27 cellular contexts compared by ENCODE assay signal in genomic region chr11:45245237-45246045, GRCh38. TPM values are rescaled to one million over a fixed set of nuclear protein-coding genes. Genes with fewer than 3 reads are reported as not detected.
DNase-seq lines count a peak whose midpoint lies in the region; ATAC-seq and TF ChIP-seq lines count a peak whose summit lies in the region.
"Had no signal": no experiment of that assay in that cellular context is flagged by ENCODE, and none has a peak within 500 bp of the region (broad histone marks: within the 10 kb centered on the region; RNA-seq: fewer than 3 reads in every experiment).

No MANE protein-coding gene starts in this region.

- DNase-seq in heart left ventricle = no peak
- no peak for DNase-seq in Right ventricle myocardium inferior (ENCODE audit: missing footprints)
- peak; percentile 49 for DNase-seq in middle frontal gyrus (ENCODE audit: extremely low spot score, low spot score)
- no peak for DNase-seq in DMS53 treated with DMSO at 0.1 percent for 48 hours (lab: John Stamatoyannopoulos, UW; ENCODE audit: unreplicated experiment)
- DNase-seq: AML-193; Caco-2; CD8-positive, alpha-beta T cell; DMS79; EL; GDM1; GOT3; HFFc6; IMR-90; MM.1S; NCI-H1694; NCI-H2029 treated with DMSO at 0.1 percent for 48 hours; NCI-H446 treated with DMSO at 0.1 percent for 48 hours; NCI-H526 had no signal

- peaks cover 0 to 7% (median 0%) of the 10 kb centered on the region in 12 donors for H3K4me1 ChIP-seq in heart left ventricle
- H3K4me1 ChIP-seq: A549, HAP-1, SJSA1 had no signal

- ATAC-seq in heart left ventricle (peak in 3 of 4 donors; percentile 35 to 43 (median 41)), Right ventricle myocardium inferior (no peak), HG03571 (IDR thresholded peaks at IDR 0.05; ENCODE audit: unreplicated experiment) (no peak), HG02973 (IDR thresholded peaks at IDR 0.05; ENCODE audit: unreplicated experiment) (no peak)
- ATAC-seq: A549; CD8-positive, alpha-beta T cell; GM12878 had no signal

- no peaks in the 10 kb centered on the region for H3K9me3 ChIP-seq in heart left ventricle
- H3K9me3 ChIP-seq: A549, Caco-2, HAP-1, SJSA1 had no signal

- no peaks in the 10 kb centered on the region for H3K36me3 ChIP-seq in heart left ventricle
- H3K36me3 ChIP-seq: HAP-1, SJSA1 had no signal

- no peak overlapping the region for H3K4me3 ChIP-seq in heart left ventricle
- H3K4me3 ChIP-seq: A549, GM12878, HAP-1, SJSA1 had no signal

- 63 to 75% (median 71%) methylated on average over 7 of the region's 7 CpGs for WGBS in heart left ventricle, 4 donors

- H3K27me3 ChIP-seq in heart left ventricle = no peaks in the 10 kb centered on the region

- H3K27ac ChIP-seq in heart left ventricle (no peak overlapping the region), cingulate gyrus (ENCODE audit: low read depth, low read length) (peak overlapping the region; percentile 47)
- H3K27ac ChIP-seq: A549, C4-2B, KMS-11, SJSA1 had no signal

- no peak for TF ChIP-seq CTCF in heart left ventricle (IDR thresholded peaks at IDR 0.05)

- intact Hi-C loops in heart left ventricle (cut with DNase I) = no loop called here
- intact Hi-C loops in Right ventricle myocardium inferior (cut with DNase I) = no loop called here

- no peak for TF ChIP-seq POLR2A in heart left ventricle (IDR thresholded peaks at IDR 0.05)

RNA-seq across cellular contexts. Expression of gene SYT13, which starts 40.7 kb away (rescaled TPM):
- total RNA-seq in heart left ventricle (1 to 10 TPM in 8 of 9 donors, under 1 TPM in 1; 0.61 to 7.5 (median 3.5) TPM), Right ventricle myocardium inferior (7.0 TPM)
- polyA plus RNA-seq in heart left ventricle = 1 to 10 TPM; 1.2 to 1.3 TPM
- total RNA-seq: CD8-positive, alpha-beta T cell; GM12878; HFFc6; IMR-90; SJSA1 had no signal
- polyA plus RNA-seq: GM12878, IMR-90 had no signal

Comparison
In these comparisons a context has a peak if more than half of its experiments do, and no peak if none do; other contexts are left out.
1. ATAC-seq: peak in heart left ventricle (3 of 4); none in Right ventricle myocardium inferior (single experiment), HG03571 (single experiment) and HG02973 (single experiment).